In genomic region chrX:134484039-134484438, GRCh38 we compare ENCODE assay signal across 9 cellular contexts. TPM values are rescaled to one million over a fixed set of nuclear protein-coding genes. Genes with fewer than 3 reads are reported as not detected.
DNase-seq lines count a peak whose midpoint lies in the region; ATAC-seq and TF ChIP-seq lines count a peak whose summit lies in the region.
"Had no signal": no experiment of that assay in that cellular context is flagged by ENCODE, and none has a peak within 500 bp of the region (broad histone marks: within the 10 kb centered on the region; RNA-seq: fewer than 3 reads in every experiment).

No MANE protein-coding gene starts in this region.

- TF ChIP-seq CTCF in AG04449 (IDR thresholded peaks at IDR 0.05; ENCODE audit: insufficient read depth, low read length, missing control alignments) (peak; percentile 4), GM12864 (IDR thresholded peaks at IDR 0.05; ENCODE audit: low read depth, low read length, missing control alignments) (peak; percentile 38), endodermal cell (conservative IDR thresholded peaks at IDR 0.05) (peak; percentile 75), osteocyte (IDR thresholded peaks at IDR 0.05) (peak; percentile 66)

- CTCF ChIA-PET in AG04449 (lab: Yijun Ruan, JAX): interaction anchor here (0.9 to 2.7 kb wide), 9 partner anchors 13 to 305 kb away, joined by 3 to 39 read pairs (median 5); no protein-coding TSS in a partner anchor

- DNase-seq in AG04449 (ENCODE audit: low read depth, low spot score): peak; percentile 23
- DNase-seq in GM12864 (ENCODE audit: low read depth): no peak
- DNase-seq in NCI-H82 (lab: John Stamatoyannopoulos, UW): peak; percentile 64
- DNase-seq in endodermal cell: no peak
- no peak for DNase-seq in osteocyte (ENCODE audit: extremely low spot score, unreplicated experiment)
- no peak for DNase-seq in activated naive CD4-positive, alpha-beta T cell treated with anti-CD3 and anti-CD28 coated beads, Interleukin-2, amount 50 U/mL, for 16 hours
- DNase-seq in T-helper 17 cell: no peak

- no peaks in the 10 kb centered on the region for H3K4me1 ChIP-seq in endodermal cell (ENCODE audit: control insufficient read depth, insufficient read depth, low read length)

- no peaks in the 10 kb centered on the region for H3K27me3 ChIP-seq in endodermal cell (ENCODE audit: control insufficient read depth, insufficient read depth, low read length, poor library complexity, severe bottlenecking)

- POLR2A ChIA-PET in AG04449 (lab: Yijun Ruan, JAX): no interaction called here

- H3K4me3 ChIP-seq in AG04449 (ENCODE audit: low read depth, low read length) (no peak overlapping the region), GM12864 (ENCODE audit: low read depth, low read length) (no peak overlapping the region), endodermal cell (ENCODE audit: low read length) (no peak overlapping the region)

- H3K9me3 Mint-ChIP-seq in endodermal cell (peaks cover 21% of the 10 kb centered on the region), osteocyte (ENCODE audit: unreplicated experiment) (no peaks in the 10 kb centered on the region)

- H3K27ac Mint-ChIP-seq in endodermal cell (no peak overlapping the region), osteocyte (ENCODE audit: unreplicated experiment) (no peak overlapping the region), T-helper 17 cell (no peak overlapping the region)

- H3K9ac ChIP-seq in endodermal cell (ENCODE audit: extremely low read depth, low read length, poor library complexity, severe bottlenecking): no peak overlapping the region

- 75% methylated on average over 1 of the region's 1 CpG; no CpG with 5 or more reads in 1 of the 2 experiments for WGBS in endodermal cell (ENCODE audit: insufficient coverage in 1 of 2, insufficient read length in 1 of 2), 2 experiments

- no peaks in the 10 kb centered on the region for H3K4me1 Mint-ChIP-seq in endodermal cell
- no peaks in the 10 kb centered on the region for H3K4me1 Mint-ChIP-seq in osteocyte (ENCODE audit: unreplicated experiment)
- no peaks in the 10 kb centered on the region for H3K4me1 Mint-ChIP-seq in T-helper 17 cell

- no peak for ATAC-seq in GM19467 (IDR thresholded peaks at IDR 0.05; ENCODE audit: unreplicated experiment)
- no peak for ATAC-seq in T-helper 17 cell

- no peak overlapping the region for H3K27ac ChIP-seq in endodermal cell (ENCODE audit: low read depth, low read length)
- H3K27ac ChIP-seq: epithelial cell of prostate had no signal

- H3K9me3 ChIP-seq in endodermal cell (ENCODE audit: control insufficient read depth, low read length) (no peaks in the 10 kb centered on the region), T-helper 17 cell (ENCODE audit: control insufficient read depth, low read length, poor library complexity, severe bottlenecking) (no peaks in the 10 kb centered on the region)

- H3K36me3 ChIP-seq in endodermal cell (ENCODE audit: control insufficient read depth, insufficient read depth, low read length): no peaks in the 10 kb centered on the region

- H3K4me3 Mint-ChIP-seq in endodermal cell: no peak overlapping the region
- no peak overlapping the region for H3K4me3 Mint-ChIP-seq in osteocyte (ENCODE audit: unreplicated experiment)
- H3K4me3 Mint-ChIP-seq in T-helper 17 cell: no peak overlapping the region

- H3K27me3 Mint-ChIP-seq in endodermal cell (ENCODE audit: insufficient read depth): no peaks in the 10 kb centered on the region
- no peaks in the 10 kb centered on the region for H3K27me3 Mint-ChIP-seq in osteocyte (ENCODE audit: unreplicated experiment)
- H3K27me3 Mint-ChIP-seq in T-helper 17 cell: no peaks in the 10 kb centered on the region

- H3K36me3 Mint-ChIP-seq in endodermal cell (ENCODE audit: low read depth): peaks cover 11% of the 10 kb centered on the region
- peaks cover 6% of the 10 kb centered on the region for H3K36me3 Mint-ChIP-seq in osteocyte (ENCODE audit: unreplicated experiment)
- no peaks in the 10 kb centered on the region for H3K36me3 Mint-ChIP-seq in T-helper 17 cell (ENCODE audit: low read depth)

RNA-seq across cellular contexts. Expression of gene HPRT1, which starts 24.1 kb away (rescaled TPM):
- 10 to 100 TPM; 19.0 to 20.0 TPM for total RNA-seq in endodermal cell
- 23.6 TPM for polyA plus RNA-seq in endodermal cell (2013, experiment 1 of 2)
- 18.6 TPM for polyA plus RNA-seq in endodermal cell (2013, experiment 2 of 2)
- 14.6 and 18.2 TPM in 2 replicates for total RNA-seq in osteocyte
- 10 to 100 TPM; 23.4 to 23.5 TPM for total RNA-seq in T-helper 17 cell

Comparison
In these comparisons a context has a peak if more than half of its experiments do, and no peak if none do; other contexts are left out.
1. DNase-seq: peak in AG04449 (single experiment) and NCI-H82 (single experiment); none in GM12864 (single experiment), endodermal cell (single experiment), osteocyte (single experiment), activated naive CD4-positive, alpha-beta T cell treated with anti-CD3 and anti-CD28 coated beads, Interleukin-2, amount 50 U/mL, for 16 hours (single experiment) and T-helper 17 cell (0 of 3).
2. CTCF ChIP-seq: peak in every context shown above with its lines; median percentile 75 in endodermal cell; 66 in osteocyte; 38 in GM12864; 4 in AG04449.